ENCODE assay signal across 26 cellular contexts in the genomic region with DNA sequence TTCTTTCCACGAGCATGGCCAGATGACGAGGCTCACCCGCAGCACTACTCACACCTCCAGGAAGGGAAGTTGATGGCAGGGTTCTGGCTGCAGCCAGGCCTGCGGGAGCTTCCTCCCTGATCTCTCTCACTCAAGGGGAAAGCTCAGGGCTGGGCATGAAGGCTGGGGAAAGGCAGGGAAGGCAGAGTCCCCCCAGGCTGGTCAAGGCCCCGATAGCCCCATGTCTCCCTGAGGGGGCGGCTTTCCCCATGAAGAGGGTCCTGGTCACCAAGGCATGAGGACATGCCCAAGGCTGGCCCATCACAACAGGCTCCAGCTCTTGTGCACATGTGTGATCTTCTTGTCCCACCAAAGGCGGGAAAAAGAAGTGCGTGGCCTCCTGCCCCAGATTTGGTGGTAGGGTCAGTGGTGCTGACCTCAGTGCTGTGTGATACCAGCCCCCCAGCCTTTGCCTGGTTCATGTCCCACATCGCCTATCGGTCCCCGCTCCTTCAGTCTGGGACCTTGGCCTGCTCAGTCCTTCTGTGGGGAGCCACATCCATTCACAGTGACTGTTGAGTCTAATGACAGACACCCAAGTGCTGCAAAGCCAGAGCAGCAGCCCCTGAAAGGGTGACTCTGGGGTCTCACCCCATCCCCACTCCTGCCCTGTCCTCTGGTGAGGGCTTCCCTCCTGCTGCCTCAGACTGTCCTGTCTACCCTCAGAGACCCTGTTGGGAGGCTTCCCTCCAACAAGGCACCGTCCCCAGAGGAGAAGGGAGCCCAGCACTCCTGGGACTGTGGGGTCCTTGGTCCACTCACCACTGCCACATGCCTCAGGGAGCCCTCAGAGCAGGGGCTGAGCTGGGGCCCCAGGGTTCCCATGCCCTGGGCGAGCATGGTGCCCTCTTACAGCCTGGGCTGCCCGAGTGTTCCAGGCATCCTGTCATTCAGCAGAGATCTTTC. TPM values are rescaled to one million over a fixed set of nuclear protein-coding genes. Genes with fewer than 3 reads are reported as not detected.
DNase-seq lines count a peak whose midpoint lies in the region; ATAC-seq and TF ChIP-seq lines count a peak whose summit lies in the region.
"Had no signal": no experiment of that assay in that cellular context is flagged by ENCODE, and none has a peak within 500 bp of the region (broad histone marks: within the 10 kb centered on the region; RNA-seq: fewer than 3 reads in every experiment).

No MANE protein-coding gene starts in this region.

- H3K27ac ChIP-seq in DND-41 (ENCODE audit: low read length) (peak overlapping the region; percentile 59), osteoblast (ENCODE audit: low read depth, low read length) (no peak overlapping the region)

- no peaks in the 10 kb centered on the region for H3K36me3 Mint-ChIP-seq in activated T-cell treated with anti-CD3 and anti-CD28 coated beads, Interleukin-2, amount 50 U/mL, for 72 hours (ENCODE audit: insufficient read depth in 2 of 2)
- no peaks in the 10 kb centered on the region for H3K36me3 Mint-ChIP-seq in chondrocyte (ENCODE audit: low read depth)
- H3K36me3 Mint-ChIP-seq: brain had no signal

- H3K9ac ChIP-seq in DND-41 (ENCODE audit: low read depth, low read length), result no peak overlapping the region

- H3K9me3 Mint-ChIP-seq in activated T-cell treated with anti-CD3 and anti-CD28 coated beads, Interleukin-2, amount 50 U/mL, for 72 hours, result no peaks in the 10 kb centered on the region
- H3K9me3 Mint-ChIP-seq in chondrocyte (ENCODE audit: low read depth), result no peaks in the 10 kb centered on the region
- H3K9me3 Mint-ChIP-seq: brain had no signal

- TF ChIP-seq CTCF in DND-41 (IDR thresholded peaks at IDR 0.05; ENCODE audit: borderline replicate concordance, extremely low read depth, low read length, poor library complexity, severe bottlenecking) (no peak), chondrocyte (IDR thresholded peaks at IDR 0.05) (no peak), osteoblast (IDR thresholded peaks at IDR 0.05; ENCODE audit: extremely low read depth, low read depth, low read length) (no peak)

- H3K9me3 ChIP-seq in DND-41 (ENCODE audit: insufficient read depth, low read length, severe bottlenecking) (no peaks in the 10 kb centered on the region), osteoblast (ENCODE audit: low read depth, low read length) (no peaks in the 10 kb centered on the region)
- H3K9me3 ChIP-seq: HAP-1 had no signal

- no peak overlapping the region for H3K4me3 Mint-ChIP-seq in activated T-cell treated with anti-CD3 and anti-CD28 coated beads, Interleukin-2, amount 50 U/mL, for 72 hours
- no peak overlapping the region for H3K4me3 Mint-ChIP-seq in chondrocyte (ENCODE audit: unreplicated experiment)
- H3K4me3 Mint-ChIP-seq: brain had no signal

- H3K4me3 ChIP-seq in DND-41 (ENCODE audit: low read depth in 1 of 2, low read length in 2 of 2), result no peak overlapping the region
- no peak overlapping the region for H3K4me3 ChIP-seq in osteoblast (ENCODE audit: insufficient read depth, low read length)
- H3K4me3 ChIP-seq: GM12878, HAP-1 had no signal

- no peak overlapping the region for H3K27ac Mint-ChIP-seq in activated T-cell treated with anti-CD3 and anti-CD28 coated beads, Interleukin-2, amount 50 U/mL, for 72 hours
- no peak overlapping the region for H3K27ac Mint-ChIP-seq in chondrocyte (ENCODE audit: unreplicated experiment)
- H3K27ac Mint-ChIP-seq: brain had no signal

- H3K27me3 ChIP-seq in DND-41 (ENCODE audit: insufficient read depth, low read length, poor library complexity), result no peaks in the 10 kb centered on the region
- H3K27me3 ChIP-seq in osteoblast (ENCODE audit: insufficient read depth, low read length), result no peaks in the 10 kb centered on the region

- H3K79me2 ChIP-seq in DND-41 (ENCODE audit: insufficient read depth, low read length) (no peaks in the 10 kb centered on the region), osteoblast (ENCODE audit: insufficient read depth, low read length) (no peaks in the 10 kb centered on the region)

- no peak for ATAC-seq in activated T-cell treated with anti-CD3 and anti-CD28 coated beads, Interleukin-2, amount 50 U/mL, for 72 hours (replicated peaks in 1 of 2)
- ATAC-seq in DND-41 (ENCODE audit: insufficient read depth, low read depth) (no peak), HG03097 (IDR thresholded peaks at IDR 0.05; ENCODE audit: low FRiP score, unreplicated experiment) (no peak)

- peak; percentile 14 for DNase-seq in activated T-cell treated with anti-CD3 and anti-CD28 coated beads, Interleukin-2, amount 50 U/mL, for 1 hour
- DNase-seq in activated T-cell treated with anti-CD3 and anti-CD28 coated beads, Interleukin-2, amount 50 U/mL, for 72 hours, result no peak
- DNase-seq in DND-41 (no peak), chondrocyte (ENCODE audit: low spot score) (peak; percentile 65), osteoblast (ENCODE audit: insufficient read length, low spot score, missing footprints) (peak; percentile 53), NCI-H2029 (lab: John Stamatoyannopoulos, UW) (no peak), DMS153 (lab: John Stamatoyannopoulos, UW) (no peak)
- DNase-seq: activated T-cell treated with anti-CD3 and anti-CD28 coated beads, Interleukin-2, amount 50 U/mL, for 48 hours; AML-193; DMS79; effector CD4-positive, alpha-beta T cell; foreskin fibroblast; NCI-H187 treated with DMSO at 0.1 percent for 48 hours; NCI-H526; stimulated activated CD4-positive, alpha-beta T cell treated with anti-CD3 and anti-CD28 coated beads, Interleukin-1b, Interleukin-23, amount 100 ng/mL, for 48 hours; T-helper 1 cell had no signal

- no peak overlapping the region for H2AFZ ChIP-seq in DND-41 (ENCODE audit: low read depth, low read length)
- H2AFZ ChIP-seq in osteoblast (ENCODE audit: low read length), result no peak overlapping the region

- no peaks in the 10 kb centered on the region for H3K27me3 Mint-ChIP-seq in activated T-cell treated with anti-CD3 and anti-CD28 coated beads, Interleukin-2, amount 50 U/mL, for 72 hours (ENCODE audit: low read depth)
- no peaks in the 10 kb centered on the region for H3K27me3 Mint-ChIP-seq in chondrocyte (ENCODE audit: low read depth)
- H3K27me3 Mint-ChIP-seq: brain had no signal

- H3K4me1 ChIP-seq in DND-41 (ENCODE audit: insufficient read depth, low read length) (peaks cover 22% of the 10 kb centered on the region), osteoblast (ENCODE audit: insufficient read depth, low read length) (no peaks in the 10 kb centered on the region)
- H3K4me1 ChIP-seq: HAP-1 had no signal

- peaks cover 11% of the 10 kb centered on the region for H3K4me1 Mint-ChIP-seq in activated T-cell treated with anti-CD3 and anti-CD28 coated beads, Interleukin-2, amount 50 U/mL, for 72 hours (ENCODE audit: low read depth)
- H3K4me1 Mint-ChIP-seq in chondrocyte (ENCODE audit: low read depth), result peaks cover 3% of the 10 kb centered on the region

- H4K20me1 ChIP-seq in DND-41 (ENCODE audit: insufficient read depth, low read length) (peaks cover 27% of the 10 kb centered on the region), osteoblast (ENCODE audit: insufficient read depth, low read length) (peaks cover 29% of the 10 kb centered on the region)

- H3K4me2 ChIP-seq in DND-41 (ENCODE audit: insufficient read depth, low read length) (no peak overlapping the region), osteoblast (ENCODE audit: insufficient read depth, low read length) (no peak overlapping the region)

- no peaks in the 10 kb centered on the region for H3K36me3 ChIP-seq in DND-41 (ENCODE audit: insufficient read depth, low read length)
- H3K36me3 ChIP-seq in osteoblast (ENCODE audit: insufficient read depth, low read length), result no peaks in the 10 kb centered on the region
- H3K36me3 ChIP-seq: HAP-1 had no signal

RNA-seq across cellular contexts. Expression of a gene that starts 49.8 kb away (rescaled TPM):
- not detected for total RNA-seq in activated T-cell treated with anti-CD3 and anti-CD28 coated beads, Interleukin-2, amount 50 U/mL, for 72 hours
- total RNA-seq in chondrocyte (not detected in 3 replicates), osteoblast (not detected in 2 replicates)
- total RNA-seq: activated CD8-positive, alpha-beta memory T cell treated with anti-CD3 and anti-CD28 coated beads for 36 hours; GM12878; liver; SK-MEL-5; skeletal muscle tissue; subcutaneous adipose tissue; ureter had no signal

Comparison
In these comparisons a context has a peak if more than half of its experiments do, and no peak if none do; other contexts are left out.
1. DNase-seq: peak in activated T-cell treated with anti-CD3 and anti-CD28 coated beads, Interleukin-2, amount 50 U/mL, for 1 hour (single experiment), chondrocyte (single experiment) and osteoblast (single experiment); none in activated T-cell treated with anti-CD3 and anti-CD28 coated beads, Interleukin-2, amount 50 U/mL, for 72 hours (0 of 2), DND-41 (single experiment), NCI-H2029 (single experiment) and DMS153 (single experiment).